In the genomic region with DNA sequence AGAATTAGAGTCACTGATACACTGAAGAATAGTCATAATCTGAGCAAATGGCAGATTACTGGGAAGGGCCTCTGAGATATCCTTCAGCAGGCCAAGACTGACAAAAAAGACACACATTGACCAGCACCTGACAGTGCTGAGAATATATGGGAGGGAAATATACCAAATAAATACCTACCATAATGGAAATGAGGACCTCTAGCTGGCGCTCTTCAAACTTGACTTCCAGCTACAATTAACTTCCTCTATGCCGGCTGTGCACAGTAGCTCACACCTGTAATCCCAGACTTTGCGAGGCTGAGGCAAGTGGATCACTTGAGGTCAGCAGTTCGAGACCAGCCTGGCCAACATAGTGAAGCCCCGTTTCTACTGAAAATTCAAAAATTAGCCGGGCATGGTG, we compare ENCODE assay signal across 37 cellular contexts.
"Had no signal": no experiment of that assay in that cellular context is flagged by ENCODE, and none has a peak within 500 bp of the region (broad histone marks: within the 10 kb centered on the region; RNA-seq: fewer than 3 reads in every experiment).

No MANE protein-coding gene starts in this region.

- H3K27ac ChIP-seq: ascending aorta, cardiac muscle cell, VCaP had no signal

- H3K4me3 Mint-ChIP-seq: activated CD4-positive, alpha-beta memory T cell treated with anti-CD3 and anti-CD28 coated beads, Interleukin-2, amount 10 ng/mL, durations not matched to agents 7 days and 5 days; activated CD4-positive, alpha-beta T cell treated with anti-CD3 and anti-CD28 coated beads for 36 hours; activated CD4-positive, alpha-beta T cell treated with anti-CD3 and anti-CD28 coated beads, Interleukin-2, amount 10 ng/mL, durations not matched to agents 7 days and 5 days; activated CD8-positive, alpha-beta memory T cell treated with anti-CD3 and anti-CD28 coated beads, Interleukin-2, amount 10 ng/mL, durations not matched to agents 7 days and 5 days; activated CD8-positive, alpha-beta T cell treated with anti-CD3 and anti-CD28 coated beads, Interleukin-2, amount 10 ng/mL, durations not matched to agents 7 days and 5 days; activated naive CD4-positive, alpha-beta T cell treated with anti-CD3 and anti-CD28 coated beads, Interleukin-2, amount 10 ng/mL, durations not matched to agents 7 days and 5 days; activated naive CD4-positive, alpha-beta T cell treated with anti-CD3 and anti-CD28 coated beads, Interleukin-2, amount 50 U/mL, for 24 hours; activated naive CD8-positive, alpha-beta T cell; activated naive CD8-positive, alpha-beta T cell treated with anti-CD3 and anti-CD28 coated beads, Interleukin-2, amount 10 ng/mL, durations not matched to agents 7 days and 5 days; activated naive CD8-positive, alpha-beta T cell treated with anti-CD3 and anti-CD28 coated beads, Interleukin-2, amount 50 U/mL, for 24 hours; activated T-cell treated with anti-CD3 and anti-CD28 coated beads, Interleukin-2, amount 50 U/mL, for 24 hours; brain; central memory CD8-positive, alpha-beta T cell; T-helper 2 cell treated with Interferon-gamma antibody and Interleukin-4, amounts not matched to agents 5 μg/mL and 100 μg/mL, for 36 hours had no signal

- H3K27me3 ChIP-seq: ascending aorta, cardiac muscle cell had no signal

- H3K9me3 ChIP-seq: ascending aorta had no signal

- H3K4me3 ChIP-seq: ascending aorta, cardiac muscle cell had no signal

- DNase-seq: activated CD4-positive, alpha-beta memory T cell treated with anti-CD3 and anti-CD28 coated beads, Interleukin-2, amount 10 ng/mL, durations not matched to agents 7 days and 5 days; activated CD4-positive, alpha-beta T cell treated with anti-CD3 and anti-CD28 coated beads for 1 hour; activated CD4-positive, alpha-beta T cell treated with anti-CD3 and anti-CD28 coated beads for 36 hours; activated CD4-positive, alpha-beta T cell treated with anti-CD3 and anti-CD28 coated beads for 48 hours; activated CD4-positive, alpha-beta T cell treated with anti-CD3 and anti-CD28 coated beads, Interleukin-2, amount 10 ng/mL, durations not matched to agents 7 days and 5 days; activated CD4-positive, alpha-beta T cell treated with anti-CD3 and anti-CD28 coated beads, Interleukin-2, amount 50 U/mL, for 48 hours; activated CD4-positive, CD25-positive, alpha-beta regulatory T cell; activated CD8-positive, alpha-beta memory T cell treated with anti-CD3 and anti-CD28 coated beads for 24 hours; activated CD8-positive, alpha-beta memory T cell treated with anti-CD3 and anti-CD28 coated beads, Interleukin-2, amount 10 ng/mL, durations not matched to agents 7 days and 5 days; activated CD8-positive, alpha-beta memory T cell treated with anti-CD3 and anti-CD28 coated beads, Interleukin-2, amount 50 U/mL, for 48 hours; activated CD8-positive, alpha-beta T cell treated with anti-CD3 and anti-CD28 coated beads, Interleukin-2, amount 10 ng/mL, durations not matched to agents 7 days and 5 days; activated effector memory CD4-positive, alpha-beta T cell treated with Interleukin-2 at 50 U/mL for 16 hours; activated gamma-delta T cell; activated naive CD4-positive, alpha-beta T cell treated with anti-CD3 and anti-CD28 coated beads, Interleukin-2, amount 10 ng/mL, durations not matched to agents 7 days and 5 days; activated naive CD4-positive, alpha-beta T cell treated with Interleukin-2 at 50 U/mL for 16 hours; activated naive CD8-positive, alpha-beta T cell treated with anti-CD3 and anti-CD28 coated beads, Interleukin-2, amount 10 ng/mL, durations not matched to agents 7 days and 5 days; activated naive CD8-positive, alpha-beta T cell treated with anti-CD3 and anti-CD28 coated beads, Interleukin-2, amount 50 U/mL, for 24 hours; activated T-cell treated with anti-CD3 and anti-CD28 coated beads, Interleukin-2, amount 50 U/mL, for 24 hours; activated T-cell treated with anti-CD3 and anti-CD28 coated beads, Interleukin-2, amount 50 U/mL, for 48 hours; amygdala; anterior cingulate cortex; caudate nucleus; cerebellar nuclear complex; T-helper 2 cell; T-helper 9 cell had no signal

- H3K36me3 ChIP-seq: ascending aorta, cardiac muscle cell had no signal

- H3K4me1 ChIP-seq: ascending aorta had no signal

- H3K4me1 Mint-ChIP-seq: activated CD4-positive, alpha-beta T cell treated with anti-CD3 and anti-CD28 coated beads for 36 hours; activated naive CD4-positive, alpha-beta T cell treated with anti-CD3 and anti-CD28 coated beads, Interleukin-2, amount 50 U/mL, for 24 hours; activated naive CD8-positive, alpha-beta T cell treated with anti-CD3 and anti-CD28 coated beads, Interleukin-2, amount 50 U/mL, for 24 hours; brain; central memory CD8-positive, alpha-beta T cell had no signal

- FAIRE-seq: bronchial epithelial cell, TTC549 had no signal

- H3K9me3 Mint-ChIP-seq: activated CD4-positive, alpha-beta memory T cell treated with anti-CD3 and anti-CD28 coated beads, Interleukin-2, amount 10 ng/mL, durations not matched to agents 7 days and 5 days; activated CD4-positive, alpha-beta T cell treated with anti-CD3 and anti-CD28 coated beads, Interleukin-2, amount 10 ng/mL, durations not matched to agents 7 days and 5 days; activated naive CD4-positive, alpha-beta T cell treated with anti-CD3 and anti-CD28 coated beads, Interleukin-2, amount 10 ng/mL, durations not matched to agents 7 days and 5 days; activated naive CD4-positive, alpha-beta T cell treated with anti-CD3 and anti-CD28 coated beads, Interleukin-2, amount 50 U/mL, for 24 hours; activated naive CD8-positive, alpha-beta T cell treated with anti-CD3 and anti-CD28 coated beads, Interleukin-2, amount 10 ng/mL, durations not matched to agents 7 days and 5 days; activated T-cell treated with anti-CD3 and anti-CD28 coated beads, Interleukin-2, amount 50 U/mL, for 24 hours; activated T-helper 2 cell treated with anti-CD3 and anti-CD28 coated beads, Interferon-gamma antibody, Interleukin-2, Interleukin-4, amounts not matched to agents 10 μg/mL and 5 μg/mL and 100 μg/mL, durations not matched to agents 14 hours and 24 hours and 36 hours; brain; central memory CD8-positive, alpha-beta T cell; T-helper 2 cell treated with Interferon-gamma antibody and Interleukin-4, amounts not matched to agents 5 μg/mL and 100 μg/mL, for 36 hours had no signal

- H3K27ac Mint-ChIP-seq: activated CD4-positive, alpha-beta memory T cell treated with anti-CD3 and anti-CD28 coated beads, Interleukin-2, amount 10 ng/mL, durations not matched to agents 7 days and 5 days; activated CD4-positive, alpha-beta T cell treated with anti-CD3 and anti-CD28 coated beads for 36 hours; activated CD4-positive, alpha-beta T cell treated with anti-CD3 and anti-CD28 coated beads, Interleukin-2, amount 10 ng/mL, durations not matched to agents 7 days and 5 days; activated CD8-positive, alpha-beta memory T cell treated with anti-CD3 and anti-CD28 coated beads, Interleukin-2, amount 10 ng/mL, durations not matched to agents 7 days and 5 days; activated CD8-positive, alpha-beta T cell treated with anti-CD3 and anti-CD28 coated beads, Interleukin-2, amount 10 ng/mL, durations not matched to agents 7 days and 5 days; activated naive CD4-positive, alpha-beta T cell treated with anti-CD3 and anti-CD28 coated beads, Interleukin-2, amount 10 ng/mL, durations not matched to agents 7 days and 5 days; activated naive CD4-positive, alpha-beta T cell treated with anti-CD3 and anti-CD28 coated beads, Interleukin-2, amount 50 U/mL, for 24 hours; activated naive CD8-positive, alpha-beta T cell; activated naive CD8-positive, alpha-beta T cell treated with anti-CD3 and anti-CD28 coated beads, Interleukin-2, amount 10 ng/mL, durations not matched to agents 7 days and 5 days; activated naive CD8-positive, alpha-beta T cell treated with anti-CD3 and anti-CD28 coated beads, Interleukin-2, amount 50 U/mL, for 24 hours; activated T-cell treated with anti-CD3 and anti-CD28 coated beads, Interleukin-2, amount 50 U/mL, for 24 hours; activated T-helper 2 cell treated with anti-CD3 and anti-CD28 coated beads, Interferon-gamma antibody, Interleukin-2, Interleukin-4, amounts not matched to agents 10 μg/mL and 5 μg/mL and 100 μg/mL, durations not matched to agents 14 hours and 24 hours and 36 hours; brain; T-helper 2 cell treated with Interferon-gamma antibody and Interleukin-4, amounts not matched to agents 5 μg/mL and 100 μg/mL, for 36 hours had no signal

- H3K36me3 Mint-ChIP-seq: activated CD8-positive, alpha-beta memory T cell treated with anti-CD3 and anti-CD28 coated beads, Interleukin-2, amount 10 ng/mL, durations not matched to agents 7 days and 5 days; activated naive CD4-positive, alpha-beta T cell treated with anti-CD3 and anti-CD28 coated beads, Interleukin-2, amount 10 ng/mL, durations not matched to agents 7 days and 5 days; activated naive CD4-positive, alpha-beta T cell treated with anti-CD3 and anti-CD28 coated beads, Interleukin-2, amount 50 U/mL, for 24 hours; activated naive CD8-positive, alpha-beta T cell; activated naive CD8-positive, alpha-beta T cell treated with anti-CD3 and anti-CD28 coated beads, Interleukin-2, amount 10 ng/mL, durations not matched to agents 7 days and 5 days; brain had no signal

- ATAC-seq: activated CD4-positive, alpha-beta T cell treated with anti-CD3 and anti-CD28 coated beads for 36 hours; activated CD4-positive, CD25-positive, alpha-beta regulatory T cell treated with anti-CD3 and anti-CD28 coated beads, Interleukin-2, amount 50 U/mL, for 24 hours; activated CD8-positive, alpha-beta memory T cell treated with anti-CD3 and anti-CD28 coated beads, Interleukin-2, amount 10 ng/mL, durations not matched to agents 7 days and 5 days; activated CD8-positive, alpha-beta T cell treated with anti-CD3 and anti-CD28 coated beads, Interleukin-2, amount 10 ng/mL, durations not matched to agents 7 days and 5 days; activated naive CD8-positive, alpha-beta T cell treated with anti-CD3 and anti-CD28 coated beads, Interleukin-2, amount 50 U/mL, for 24 hours had no signal

- H3K27me3 Mint-ChIP-seq: activated CD4-positive, alpha-beta memory T cell treated with anti-CD3 and anti-CD28 coated beads, Interleukin-2, amount 10 ng/mL, durations not matched to agents 7 days and 5 days; activated CD4-positive, alpha-beta T cell treated with anti-CD3 and anti-CD28 coated beads, Interleukin-2, amount 10 ng/mL, durations not matched to agents 7 days and 5 days; activated CD8-positive, alpha-beta memory T cell treated with anti-CD3 and anti-CD28 coated beads, Interleukin-2, amount 10 ng/mL, durations not matched to agents 7 days and 5 days; activated naive CD4-positive, alpha-beta T cell treated with anti-CD3 and anti-CD28 coated beads, Interleukin-2, amount 10 ng/mL, durations not matched to agents 7 days and 5 days; activated naive CD4-positive, alpha-beta T cell treated with anti-CD3 and anti-CD28 coated beads, Interleukin-2, amount 50 U/mL, for 24 hours; activated T-cell treated with anti-CD3 and anti-CD28 coated beads, Interleukin-2, amount 50 U/mL, for 24 hours; brain; central memory CD8-positive, alpha-beta T cell had no signal
